ENCODE assay signal across 16 cellular contexts in the genomic region with DNA sequence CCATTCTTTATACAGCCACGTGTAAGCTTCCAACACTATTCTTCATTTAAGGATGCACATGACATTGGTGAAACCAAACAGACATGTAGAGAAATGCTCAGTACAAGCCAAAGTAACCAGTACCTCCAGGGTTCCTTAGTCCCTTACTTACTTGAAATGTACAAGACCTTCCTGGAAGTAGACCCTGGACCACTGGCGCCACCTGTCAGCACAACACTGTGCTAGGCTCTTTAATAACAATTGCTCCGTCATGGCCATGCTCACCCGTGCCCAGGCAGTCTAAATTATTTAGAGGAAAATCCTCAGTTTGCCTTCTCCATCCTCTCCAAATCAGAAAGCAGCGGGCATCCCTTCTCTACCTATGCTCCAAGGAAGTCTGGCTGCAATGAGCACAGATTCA. TPM values are rescaled to one million over a fixed set of nuclear protein-coding genes. Genes with fewer than 3 reads are reported as not detected.
DNase-seq lines count a peak whose midpoint lies in the region; ATAC-seq and TF ChIP-seq lines count a peak whose summit lies in the region.
"Had no signal": no experiment of that assay in that cellular context is flagged by ENCODE, and none has a peak within 500 bp of the region (broad histone marks: within the 10 kb centered on the region; RNA-seq: fewer than 3 reads in every experiment).

No MANE protein-coding gene starts in this region.

- DNase-seq in GM06990 (ENCODE audit: extremely low read depth, insufficient read length) = no peak
- DNase-seq in NCI-H69 (lab: John Stamatoyannopoulos, UW) = peak; percentile 9
- DNase-seq in stimulated activated CD4-positive, alpha-beta T cell treated with anti-CD3 and anti-CD28 coated beads, Interleukin-15, amount 100 ng/mL, for 24 hours = peak; percentile 46
- no peak for DNase-seq in OCI-M2 (lab: John Stamatoyannopoulos, UW; ENCODE audit: unreplicated experiment)
- DNase-seq in NCI-H526 treated with DMSO at 0.1 percent for 48 hours (lab: John Stamatoyannopoulos, UW) = no peak
- no peak for DNase-seq in CD8-positive, alpha-beta memory T cell
- DNase-seq: amygdala, DMS153, foreskin keratinocyte, GOT3, left ventricle myocardium superior, NCI-H2029, spleen had no signal

- peaks cover 4% of the 10 kb centered on the region for H3K36me3 Mint-ChIP-seq in activated naive CD8-positive, alpha-beta T cell
- H3K36me3 Mint-ChIP-seq in CD8-positive, alpha-beta memory T cell = peaks cover 0 to 1% (median 0%) of the 10 kb centered on the region in 3 donors

- H3K4me1 Mint-ChIP-seq in activated naive CD8-positive, alpha-beta T cell (ENCODE audit: low read depth) = peaks cover 6% of the 10 kb centered on the region
- H3K4me1 Mint-ChIP-seq in CD8-positive, alpha-beta memory T cell = no peaks in the 10 kb centered on the region

- ATAC-seq in HG02870 (IDR thresholded peaks at IDR 0.05; ENCODE audit: unreplicated experiment) = no peak
- ATAC-seq: foreskin keratinocyte, left ventricle myocardium superior had no signal

- peak overlapping the region; percentile 41 for H3K27ac Mint-ChIP-seq in activated naive CD8-positive, alpha-beta T cell
- H3K27ac Mint-ChIP-seq in CD8-positive, alpha-beta memory T cell = no peak overlapping the region

- TF ChIP-seq CTCF in GM06990 (IDR thresholded peaks at IDR 0.05; ENCODE audit: insufficient read depth, low read length, poor library complexity, severe bottlenecking) = peak; percentile 16

- POLR2A ChIA-PET in CD8-positive, alpha-beta memory T cell (lab: Charles Lee) = no interaction called here

- no peak overlapping the region for H3K4me3 Mint-ChIP-seq in activated naive CD8-positive, alpha-beta T cell
- no peak overlapping the region for H3K4me3 Mint-ChIP-seq in CD8-positive, alpha-beta memory T cell

- H3K9me3 ChIP-seq in CD8-positive, alpha-beta memory T cell (ENCODE audit: low read length) = no peaks in the 10 kb centered on the region
- H3K9me3 ChIP-seq: spleen had no signal

- H3K4me3 ChIP-seq in GM06990 (replicated peaks; ENCODE audit: low read depth, low read length) = no peak overlapping the region
- H3K4me3 ChIP-seq in CD8-positive, alpha-beta memory T cell (ENCODE audit: low read length) = no peak overlapping the region
- H3K4me3 ChIP-seq: spleen had no signal

- no peaks in the 10 kb centered on the region for H3K27me3 Mint-ChIP-seq in activated naive CD8-positive, alpha-beta T cell
- H3K27me3 Mint-ChIP-seq in CD8-positive, alpha-beta memory T cell = peaks cover 0 to 1% of the 10 kb centered on the region in 2 donors

- no peak overlapping the region for H3K27ac ChIP-seq in CD8-positive, alpha-beta memory T cell (ENCODE audit: low read depth, low read length)
- H3K27ac ChIP-seq: foreskin keratinocyte, RWPE1, spleen had no signal

- CTCF ChIA-PET in CD8-positive, alpha-beta memory T cell (lab: Charles Lee) = no interaction called here

- H3K4me1 ChIP-seq in CD8-positive, alpha-beta memory T cell (ENCODE audit: insufficient read depth, low read length) = no peaks in the 10 kb centered on the region
- H3K4me1 ChIP-seq: foreskin keratinocyte, spleen had no signal

- no peaks in the 10 kb centered on the region for H3K27me3 ChIP-seq in GM06990 (replicated peaks; ENCODE audit: control insufficient read depth, insufficient read depth, low read length)
- H3K27me3 ChIP-seq in CD8-positive, alpha-beta memory T cell (ENCODE audit: insufficient read depth, low read length, poor library complexity, severe bottlenecking) = no peaks in the 10 kb centered on the region
- H3K27me3 ChIP-seq: foreskin keratinocyte, spleen had no signal

- H3K36me3 ChIP-seq in GM06990 (ENCODE audit: control insufficient read depth, insufficient read depth, low read length) = no peaks in the 10 kb centered on the region
- H3K36me3 ChIP-seq in CD8-positive, alpha-beta memory T cell (ENCODE audit: insufficient read depth, low read length) = no peaks in the 10 kb centered on the region
- H3K36me3 ChIP-seq: spleen had no signal

- H3K9me3 Mint-ChIP-seq in activated naive CD8-positive, alpha-beta T cell (ENCODE audit: low read depth) = no peaks in the 10 kb centered on the region
- peaks cover 0 to 11% (median 5%) of the 10 kb centered on the region in 5 donors for H3K9me3 Mint-ChIP-seq in CD8-positive, alpha-beta memory T cell

RNA-seq across cellular contexts. Expression of gene ADGRA3, which starts 52.7 kb away (rescaled TPM):
- total RNA-seq in CD8-positive, alpha-beta memory T cell = 1 to 10 TPM; 2.1 to 2.2 TPM
- polyA plus RNA-seq in CD8-positive, alpha-beta memory T cell = 0.32 TPM

Comparison
In these comparisons a context has a peak if more than half of its experiments do, and no peak if none do; other contexts are left out.
1. DNase-seq: peak in NCI-H69 (single experiment) and stimulated activated CD4-positive, alpha-beta T cell treated with anti-CD3 and anti-CD28 coated beads, Interleukin-15, amount 100 ng/mL, for 24 hours (single experiment); none in GM06990 (single experiment), OCI-M2 (single experiment), NCI-H526 treated with DMSO at 0.1 percent for 48 hours (single experiment) and CD8-positive, alpha-beta memory T cell (0 of 5).